ENCODE assay signal across 11 cellular contexts in the genomic region with DNA sequence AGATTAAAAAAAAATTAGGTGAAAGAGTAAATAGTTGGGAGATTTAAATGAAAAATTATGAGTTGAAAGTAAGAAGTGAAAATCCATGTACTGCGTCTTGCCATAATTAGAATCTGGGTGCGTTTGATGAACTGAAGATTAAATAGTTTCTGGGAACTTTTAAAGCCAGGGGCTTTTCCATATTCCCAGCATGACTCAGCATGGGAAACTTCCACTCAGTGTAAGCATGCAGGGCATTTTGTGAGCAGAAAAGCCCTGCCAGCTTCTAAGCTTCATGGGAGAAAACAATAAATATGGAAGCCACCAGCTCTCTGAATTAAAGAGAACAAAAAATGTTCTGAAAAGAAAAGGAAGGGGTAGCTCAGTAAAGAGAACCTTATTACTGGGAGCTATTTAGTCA.
DNase-seq lines count a peak whose midpoint lies in the region; ATAC-seq, FAIRE-seq and TF ChIP-seq lines count a peak whose summit lies in the region.
"Had no signal": no experiment of that assay in that cellular context is flagged by ENCODE, and none has a peak within 500 bp of the region (broad histone marks: within the 10 kb centered on the region; RNA-seq: fewer than 3 reads in every experiment).

No MANE protein-coding gene starts in this region.

- H3K27me3 ChIP-seq in astrocyte (ENCODE audit: insufficient read depth, low read length) (no peaks in the 10 kb centered on the region), heart right ventricle (no peaks in the 10 kb centered on the region)
- H3K27me3 ChIP-seq: Peyer's patch had no signal

- no peak for TF ChIP-seq CTCF in astrocyte (IDR thresholded peaks at IDR 0.05; ENCODE audit: insufficient read depth, low read depth, low read length)
- no peak for TF ChIP-seq CTCF in heart right ventricle (IDR thresholded peaks at IDR 0.05)
- TF ChIP-seq CTCF in GM10266 (IDR thresholded peaks at IDR 0.05; ENCODE audit: control insufficient read depth, insufficient read depth, low read depth, missing control alignments) = no peak

- H3K4me2 ChIP-seq in astrocyte (ENCODE audit: low read length) = peak overlapping the region; percentile 49

- H3K27ac Mint-ChIP-seq in astrocyte (ENCODE audit: unreplicated experiment) = peak overlapping the region; percentile 98
- no peak overlapping the region for H3K27ac Mint-ChIP-seq in T-helper 17 cell
- H3K27ac Mint-ChIP-seq: activated CD8-positive, alpha-beta T cell treated with anti-CD3 and anti-CD28 coated beads for 36 hours had no signal

- H4K20me1 ChIP-seq in astrocyte (ENCODE audit: insufficient read depth, low read length) = no peaks in the 10 kb centered on the region

- intact Hi-C loops in heart right ventricle (cut with DNase I) = loop anchor here in 2 of 10 donors (5.0 to 10.0 kb wide), 2 partner anchors 63 to 76 kb away; a partner anchor contains a TSS

- H3K4me1 Mint-ChIP-seq in astrocyte (ENCODE audit: low read depth, unreplicated experiment) (peaks cover 18% of the 10 kb centered on the region), T-helper 17 cell (no peaks in the 10 kb centered on the region)
- H3K4me1 Mint-ChIP-seq in activated T-cell treated with anti-CD3 and anti-CD28 coated beads, Interleukin-2, amount 50 U/mL, for 4 hours (ENCODE audit: low read depth) = no peaks in the 10 kb centered on the region

- H3K79me2 ChIP-seq in astrocyte (ENCODE audit: insufficient read depth, low read length) = no peaks in the 10 kb centered on the region

- H3K36me3 ChIP-seq in astrocyte (ENCODE audit: insufficient read depth, low read length) (no peaks in the 10 kb centered on the region), heart right ventricle (no peaks in the 10 kb centered on the region)
- H3K36me3 ChIP-seq: Peyer's patch had no signal

- H3K9me3 Mint-ChIP-seq in astrocyte (ENCODE audit: unreplicated experiment) = peaks cover 3% of the 10 kb centered on the region
- H3K9me3 Mint-ChIP-seq in activated T-cell treated with anti-CD3 and anti-CD28 coated beads, Interleukin-2, amount 50 U/mL, for 4 hours = no peaks in the 10 kb centered on the region
- H3K9me3 Mint-ChIP-seq: activated CD8-positive, alpha-beta T cell treated with anti-CD3 and anti-CD28 coated beads for 36 hours had no signal

- DNase-seq in GM03348 (ENCODE audit: low spot score) (peak; percentile 17), astrocyte (ENCODE audit: low read depth) (peak; percentile 75), heart right ventricle (peak in 1 of 2 donors; percentile 18), skeletal muscle cell (ENCODE audit: low read depth) (peak; percentile 53), NCI-H748 (lab: John Stamatoyannopoulos, UW; ENCODE audit: unreplicated experiment) (no peak), T-helper 17 cell (no peak), GM10266 (ENCODE audit: extremely low spot score) (no peak)
- DNase-seq in activated T-cell treated with anti-CD3 and anti-CD28 coated beads, Interleukin-2, amount 50 U/mL, for 4 hours = no peak
- DNase-seq: activated CD8-positive, alpha-beta T cell treated with anti-CD3 and anti-CD28 coated beads for 36 hours; Peyer's patch had no signal

- H3K4me3 Mint-ChIP-seq in astrocyte (ENCODE audit: unreplicated experiment) (peak overlapping the region; percentile 18), T-helper 17 cell (no peak overlapping the region)
- H3K4me3 Mint-ChIP-seq in activated T-cell treated with anti-CD3 and anti-CD28 coated beads, Interleukin-2, amount 50 U/mL, for 4 hours = no peak overlapping the region
- H3K4me3 Mint-ChIP-seq: activated CD8-positive, alpha-beta T cell treated with anti-CD3 and anti-CD28 coated beads for 36 hours had no signal

- H3K27ac ChIP-seq in astrocyte (ENCODE audit: low read depth, low read length) = peak overlapping the region; percentile 15
- peak overlapping the region in 4 of 10 donors; percentile 30 to 67 (median 45) for H3K27ac ChIP-seq in heart right ventricle
- H3K27ac ChIP-seq: Peyer's patch had no signal

- no peaks in the 10 kb centered on the region for H3K27me3 Mint-ChIP-seq in astrocyte (ENCODE audit: low read depth, unreplicated experiment)
- peaks cover 9% of the 10 kb centered on the region for H3K27me3 Mint-ChIP-seq in T-helper 17 cell
- peaks cover 3% of the 10 kb centered on the region for H3K27me3 Mint-ChIP-seq in activated T-cell treated with anti-CD3 and anti-CD28 coated beads, Interleukin-2, amount 50 U/mL, for 4 hours (ENCODE audit: low read depth)

- no peaks in the 10 kb centered on the region for H3K36me3 Mint-ChIP-seq in astrocyte (ENCODE audit: low read depth, unreplicated experiment)
- no peaks in the 10 kb centered on the region for H3K36me3 Mint-ChIP-seq in T-helper 17 cell (ENCODE audit: low read depth)
- H3K36me3 Mint-ChIP-seq in activated T-cell treated with anti-CD3 and anti-CD28 coated beads, Interleukin-2, amount 50 U/mL, for 4 hours (ENCODE audit: insufficient read depth) = no peaks in the 10 kb centered on the region

- 41 to 45% methylated on average over 2 of the region's 2 CpGs for WGBS in heart right ventricle, 2 donors

- H3K4me1 ChIP-seq in astrocyte (ENCODE audit: insufficient read depth, low read length) (peaks cover 6% of the 10 kb centered on the region), heart right ventricle (peaks cover 0 to 24% (median 0%) of the 10 kb centered on the region in 9 donors)
- H3K4me1 ChIP-seq: Peyer's patch had no signal

- no peak for FAIRE-seq in astrocyte (lab: Jason Lieb, UNC)
- FAIRE-seq: bronchial epithelial cell had no signal

- ATAC-seq in heart right ventricle = peak in 5 of 8 donors; percentile 38 to 69 (median 63)
- no peak for ATAC-seq in T-helper 17 cell
- no peak for ATAC-seq in activated T-cell treated with anti-CD3 and anti-CD28 coated beads, Interleukin-2, amount 50 U/mL, for 4 hours
- ATAC-seq: activated CD8-positive, alpha-beta T cell treated with anti-CD3 and anti-CD28 coated beads for 36 hours had no signal

- H3K4me3 ChIP-seq in astrocyte (ENCODE audit: insufficient read depth, low read depth, low read length) (no peak overlapping the region), heart right ventricle (no peak overlapping the region), skeletal muscle cell (ENCODE audit: low read depth, low read length) (no peak overlapping the region)
- H3K4me3 ChIP-seq: Peyer's patch had no signal

- H2AFZ ChIP-seq in astrocyte (ENCODE audit: low read depth, low read length) = peak overlapping the region; percentile 62

- H3K9ac ChIP-seq in astrocyte (ENCODE audit: low read length) = peak overlapping the region; percentile 22

- no peaks in the 10 kb centered on the region for H3K9me3 ChIP-seq in astrocyte (ENCODE audit: insufficient read depth, low read depth, low read length)
- H3K9me3 ChIP-seq in heart right ventricle = peaks cover 0 to 22% (median 0%) of the 10 kb centered on the region in 11 donors
- no peaks in the 10 kb centered on the region for H3K9me3 ChIP-seq in T-helper 17 cell (ENCODE audit: control insufficient read depth, low read length, poor library complexity, severe bottlenecking)
- H3K9me3 ChIP-seq: Peyer's patch had no signal

Comparison
In these comparisons a context has a peak if more than half of its experiments do, and no peak if none do; other contexts are left out.
1. DNase-seq: peak in GM03348 (single experiment), astrocyte (single experiment) and skeletal muscle cell (single experiment); none in NCI-H748 (single experiment), T-helper 17 cell (0 of 3), activated T-cell treated with anti-CD3 and anti-CD28 coated beads, Interleukin-2, amount 50 U/mL, for 4 hours (single experiment) and GM10266 (single experiment).
2. ATAC-seq: peak in heart right ventricle (5 of 8); none in T-helper 17 cell (single experiment) and activated T-cell treated with anti-CD3 and anti-CD28 coated beads, Interleukin-2, amount 50 U/mL, for 4 hours (0 of 2).